In genomic region chr3:120907659-120908029, GRCh38 we compare ENCODE assay signal across 8 cellular contexts. TPM values are rescaled to one million over a fixed set of nuclear protein-coding genes. Genes with fewer than 3 reads are reported as not detected.
DNase-seq lines count a peak whose midpoint lies in the region; ATAC-seq, FAIRE-seq and TF ChIP-seq lines count a peak whose summit lies in the region.

No MANE protein-coding gene starts in this region.

- no peak for FAIRE-seq in keratinocyte (lab: Jason Lieb, UNC)

- DNase-seq in breast epithelium (ENCODE audit: low spot score in 2 of 2), result no peak
- no peak for DNase-seq in MCF 10A (ENCODE audit: unreplicated experiment)
- DNase-seq in SK-N-SH, result no peak
- no peak for DNase-seq in keratinocyte (ENCODE audit: low read depth, low spot score)
- DNase-seq in tibial artery, result no peak
- DNase-seq in NOMO-1 treated with DMSO at 0.1 percent for 48 hours (lab: John Stamatoyannopoulos, UW; ENCODE audit: unreplicated experiment), result no peak
- no peak for DNase-seq in left ventricle myocardium superior

- H3K4me2 ChIP-seq in SK-N-SH (peak overlapping the region; percentile 91), keratinocyte (ENCODE audit: control insufficient read depth, extremely low read depth, insufficient read depth, low read depth, low read length) (peak overlapping the region; percentile 50)

- H3K9me3 ChIP-seq in breast epithelium (no peaks in the 10 kb centered on the region), SK-N-SH (no peaks in the 10 kb centered on the region), keratinocyte (ENCODE audit: control insufficient read depth, low read depth, low read length) (no peaks in the 10 kb centered on the region), tibial artery (no peaks in the 10 kb centered on the region)

- H3K9me3 Mint-ChIP-seq in MCF 10A (ENCODE audit: unreplicated experiment), result no peaks in the 10 kb centered on the region

- no peak for TF ChIP-seq POLR2A in breast epithelium (IDR thresholded peaks at IDR 0.05)

- CTCF ChIA-PET in MCF 10A (lab: Yijun Ruan, JAX), result no interaction called here
- CTCF ChIA-PET in SK-N-SH (lab: Yijun Ruan, JAX), result no interaction called here

- dilution Hi-C loops in keratinocyte (cut with MboI; ENCODE audit: extremely low pct_ligation_motif_present, low sequenced_read_pairs), result no loop called here

- WGBS in SK-N-SH (ENCODE audit: low lambda C conversion rate), result 16% methylated on average over 11 of the region's 11 CpGs

- H3K36me3 Mint-ChIP-seq in MCF 10A (ENCODE audit: insufficient read depth, unreplicated experiment), result peaks cover 5% of the 10 kb centered on the region

- H3K79me2 ChIP-seq in SK-N-SH (ENCODE audit: insufficient read depth), result no peaks in the 10 kb centered on the region
- H3K79me2 ChIP-seq in keratinocyte (ENCODE audit: control insufficient read depth, insufficient read depth, low read length), result no peaks in the 10 kb centered on the region

- intact Hi-C loops in breast epithelium (cut with DNase I; ENCODE audit: low total_unique reads) (no loop called here), MCF 10A (cut with micrococcal nuclease) (no loop called here), tibial artery (cut with DNase I; ENCODE audit: low total_unique reads) (no loop called here), left ventricle myocardium superior (cut with micrococcal nuclease) (no loop called here)

- H2AFZ ChIP-seq in SK-N-SH (ENCODE audit: low read depth) (no peak overlapping the region), keratinocyte (ENCODE audit: control insufficient read depth, low read length) (no peak overlapping the region)

- no peak for TF ChIP-seq EP300 in SK-N-SH (IDR thresholded peaks at IDR 0.05; ENCODE audit: borderline replicate concordance in 1 of 2, low read depth in 1 of 2, low read length in 1 of 2)

- H3K36me3 ChIP-seq in breast epithelium, result no peaks in the 10 kb centered on the region
- H3K36me3 ChIP-seq in SK-N-SH (replicated peaks in 1 of 2; ENCODE audit: control insufficient read depth in 1 of 2, insufficient read depth in 2 of 2, low read length in 1 of 2), result no peaks in the 10 kb centered on the region
- H3K36me3 ChIP-seq in keratinocyte (ENCODE audit: control insufficient read depth in 2 of 2, extremely low read depth in 1 of 2, insufficient read depth in 2 of 2, low read length in 2 of 2), result no peaks in the 10 kb centered on the region
- H3K36me3 ChIP-seq in tibial artery, result no peaks in the 10 kb centered on the region

- no peak for TF ChIP-seq RAD21 in SK-N-SH (IDR thresholded peaks at IDR 0.05; ENCODE audit: low read length)

- no TSS peak for BruUV-seq in MCF 10A (replicated peaks; lab: Mats Ljungman, UMichigan)

- H3F3A ChIP-seq in SK-N-SH (replicated peaks; ENCODE audit: insufficient read depth), result no peaks in the 10 kb centered on the region

- no peak overlapping the region for H3K4me3 Mint-ChIP-seq in MCF 10A (ENCODE audit: unreplicated experiment)

- H3K9me1 ChIP-seq in keratinocyte (ENCODE audit: control insufficient read depth, extremely low read depth, insufficient read depth, low read length), result no peaks in the 10 kb centered on the region

- H3K4me1 ChIP-seq in breast epithelium, result no peaks in the 10 kb centered on the region
- peaks cover 0 to 4% of the 10 kb centered on the region in 2 experiments; a peak in 2 of 4 replicates for H3K4me1 ChIP-seq in SK-N-SH (ENCODE audit: control insufficient read depth in 1 of 2, insufficient read depth in 2 of 2, low read depth in 1 of 2, low read length in 1 of 2)
- H3K4me1 ChIP-seq in keratinocyte (ENCODE audit: control insufficient read depth, extremely low read depth, insufficient read depth, low read length), result peaks cover 2% of the 10 kb centered on the region
- peaks cover 0 to 20% (median 16%) of the 10 kb centered on the region in 4 donors for H3K4me1 ChIP-seq in tibial artery

- POLR2A ChIA-PET in MCF 10A (lab: Yijun Ruan, JAX) (no interaction called here), SK-N-SH (lab: Yijun Ruan, JAX) (interaction anchor here (0.8 to 1.8 kb wide), 2 partner anchors 299 to 559 kb away, joined by 3 to 5 read pairs; partner anchors contain the start of gene LRRC58)

- no peaks in the 10 kb centered on the region; the same call in 1 of the 2 replicates for H3K9me2 ChIP-seq in SK-N-SH

- H3K9ac ChIP-seq in SK-N-SH, result no peak overlapping the region
- no peak overlapping the region for H3K9ac ChIP-seq in keratinocyte (ENCODE audit: control insufficient read depth, extremely low read depth, insufficient read depth, low read length)

- TF ChIP-seq CTCF in breast epithelium (IDR thresholded peaks at IDR 0.05) (no peak), MCF 10A (IDR thresholded peaks at IDR 0.05; ENCODE audit: unreplicated experiment) (no peak), SK-N-SH (IDR thresholded peaks at IDR 0.05) (no peak), keratinocyte (optimal IDR thresholded peaks at IDR 0.05 in 1 of 3, IDR thresholded peaks at IDR 0.05 in 1 of 3, conservative IDR thresholded peaks at IDR 0.05 in 1 of 3; ENCODE audit: extremely low read depth in 1 of 3, insufficient read depth in 2 of 3, low read length in 3 of 3) (no peak), tibial artery (IDR thresholded peaks at IDR 0.05) (no peak)

- H3K27me3 ChIP-seq in breast epithelium (peaks cover 0 to 44% of the 10 kb centered on the region in 2 donors), SK-N-SH (ENCODE audit: insufficient read depth) (peaks cover 16% of the 10 kb centered on the region), keratinocyte (ENCODE audit: control insufficient read depth, extremely low read depth, insufficient read depth, low read length) (peaks cover 32% of the 10 kb centered on the region), tibial artery (peaks cover 0 to 27% of the 10 kb centered on the region in 2 donors)

- ATAC-seq in left ventricle myocardium superior (no peak), HG02885 (IDR thresholded peaks at IDR 0.05; ENCODE audit: poor library complexity, unreplicated experiment) (no peak)

- H3K27me3 Mint-ChIP-seq in MCF 10A (ENCODE audit: insufficient read depth, unreplicated experiment), result peaks cover 84% of the 10 kb centered on the region

- H3K4me1 Mint-ChIP-seq in MCF 10A (ENCODE audit: insufficient read depth, unreplicated experiment), result peaks cover 5% of the 10 kb centered on the region

- H3K27ac ChIP-seq in breast epithelium, result no peak overlapping the region
- H3K27ac ChIP-seq in SK-N-SH (ENCODE audit: low read depth in 2 of 2, low read length in 1 of 2), result no peak overlapping the region
- no peak overlapping the region for H3K27ac ChIP-seq in keratinocyte (ENCODE audit: control insufficient read depth, insufficient read depth, low read length)
- no peak overlapping the region for H3K27ac ChIP-seq in tibial artery

- H3K27ac Mint-ChIP-seq in MCF 10A (ENCODE audit: low read depth, unreplicated experiment), result no peak overlapping the region

- H4K20me1 ChIP-seq in SK-N-SH (ENCODE audit: insufficient read depth) (no peaks in the 10 kb centered on the region), keratinocyte (ENCODE audit: control insufficient read depth, extremely low read depth, insufficient read depth, low read length) (no peaks in the 10 kb centered on the region)

- H3K4me3 ChIP-seq in breast epithelium (peak overlapping the region; percentile 34 to 64 (median 53)), SK-N-SH (ENCODE audit: low read depth in 2 of 2, low read length in 1 of 2) (peak overlapping the region in 1 of 2 experiments; percentile 51; a peak in 2 of 4 replicates), keratinocyte (ENCODE audit: control insufficient read depth in 2 of 3, extremely low read depth in 1 of 3, insufficient read depth in 2 of 3, low read depth in 1 of 3, low read length in 3 of 3) (no peak overlapping the region), tibial artery (peak overlapping the region; percentile 32 to 51)

TF ChIP-seq in SK-N-SH, 30 proteins besides CTCF, POLR2A, EP300 and RAD21 (continues in another document):
- TF ChIP-seq FOSL2 (IDR thresholded peaks at IDR 0.05; ENCODE audit: borderline replicate concordance, low read depth), result no peak
- TF ChIP-seq MEF2A (IDR thresholded peaks at IDR 0.05; ENCODE audit: borderline replicate concordance, low read depth), result no peak
- peak; percentile 67 for TF ChIP-seq PBX3 (IDR thresholded peaks at IDR 0.05)
- TF ChIP-seq RFX5 (IDR thresholded peaks at IDR 0.05; ENCODE audit: low read length), result no peak

RNA-seq across cellular contexts. Expression of gene STXBP5L, which starts 0.4 kb away (rescaled TPM):
- under 1 TPM in 2 of 3 donors, not detected in 1; 0.29 to 0.33 TPM for total RNA-seq in breast epithelium
- total RNA-seq in MCF 10A (2022), result not detected in 2 replicates
- polyA plus RNA-seq in SK-N-SH (2012; rRNA removed), result 0.03 and 0.06 TPM in 2 replicates
- polyA plus RNA-seq in SK-N-SH (2012; cell fraction: cytosol; rRNA removed), result 0.06 and 0.10 TPM in 2 replicates
- 0.04 TPM in 2 replicates for polyA plus RNA-seq in SK-N-SH (2012; cell fraction: nucleus; rRNA removed)
- not detected in 3 replicates for polyA plus RNA-seq in keratinocyte
- not detected for polyA plus RNA-seq in keratinocyte (2011; ENCODE audit: low read depth)
- not detected in 2 replicates for polyA plus RNA-seq in keratinocyte (2011; cell fraction: cytosol; rRNA removed)
- 0.03 TPM in 1 of 2 replicates, not detected in the other for polyA plus RNA-seq in keratinocyte (2011; cell fraction: nucleus; rRNA removed)
- polyA plus RNA-seq in keratinocyte (2012; ENCODE audit: low replicate concordance), result not detected in 2 replicates
- not detected in 3 replicates for polyA minus RNA-seq in keratinocyte
- not detected for polyA minus RNA-seq in keratinocyte (2011; cell fraction: cytosol; rRNA and poly(A)+ RNA removed)
- polyA minus RNA-seq in keratinocyte (2011; cell fraction: nucleus; rRNA and poly(A)+ RNA removed), result not detected in 2 replicates
- total RNA-seq in left ventricle myocardium superior, result not detected

Comparison
In these comparisons a context has a peak if more than half of its experiments do, and no peak if none do; other contexts are left out.
1. H3K4me3 ChIP-seq: peak in breast epithelium (3 of 3) and tibial artery (2 of 2); none in keratinocyte (0 of 3).